Comparison of ENCODE assay signal across 11 cellular contexts in the genomic region with DNA sequence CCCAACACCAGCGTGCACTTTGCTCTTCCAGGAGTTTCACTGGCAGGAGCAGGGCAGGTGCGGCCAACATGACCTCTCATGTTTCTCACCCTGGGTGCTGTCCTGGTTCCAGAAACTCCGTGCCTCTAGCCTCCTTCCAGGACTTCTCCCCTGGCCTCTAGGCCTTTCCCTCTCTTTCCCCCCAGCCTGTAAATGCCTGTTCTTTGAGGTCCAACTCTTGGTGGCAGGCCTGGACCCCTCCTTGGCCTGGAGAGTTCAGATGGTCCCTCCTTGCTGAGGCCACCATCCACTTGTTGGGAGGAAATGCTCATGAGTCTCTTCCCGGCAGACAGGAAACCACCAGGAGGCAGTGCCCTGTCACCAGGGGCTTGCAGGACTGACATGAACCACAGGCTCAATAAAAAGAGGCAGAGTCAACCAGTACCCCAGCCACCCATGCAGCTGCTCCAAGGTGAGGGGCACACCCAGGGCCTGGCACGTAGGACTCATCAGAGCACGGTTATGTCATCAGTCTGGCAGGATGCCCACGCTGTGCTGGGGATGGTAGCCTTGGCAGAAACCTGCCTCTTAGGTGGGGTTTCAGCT. TPM values are rescaled to one million over a fixed set of nuclear protein-coding genes. Genes with fewer than 3 reads are reported as not detected.
DNase-seq lines count a peak whose midpoint lies in the region; ATAC-seq, FAIRE-seq and TF ChIP-seq lines count a peak whose summit lies in the region.
"Had no signal": no experiment of that assay in that cellular context is flagged by ENCODE, and none has a peak within 500 bp of the region (broad histone marks: within the 10 kb centered on the region; RNA-seq: fewer than 3 reads in every experiment).

No MANE protein-coding gene starts in this region.

- H3K36me3 ChIP-seq in kidney (ENCODE audit: control insufficient read depth in 1 of 2, insufficient read depth in 2 of 2, low read length in 2 of 2) (no peaks in the 10 kb centered on the region), BE2C (no peaks in the 10 kb centered on the region)

- H3K9me3 ChIP-seq in kidney (ENCODE audit: control insufficient read depth in 1 of 2, low read length in 2 of 2) (no peaks in the 10 kb centered on the region), BE2C (no peaks in the 10 kb centered on the region)

- H3K27me3 ChIP-seq in BE2C, result no peaks in the 10 kb centered on the region

- no peak for ATAC-seq in GM18502 (IDR thresholded peaks at IDR 0.05; ENCODE audit: poor library complexity, unreplicated experiment)

- peak; percentile 28 for TF ChIP-seq CTCF in 22Rv1 (IDR thresholded peaks at IDR 0.05)
- TF ChIP-seq CTCF in kidney (IDR thresholded peaks at IDR 0.05; ENCODE audit: borderline replicate concordance, extremely low read depth, insufficient read depth), result no peak
- no peak for TF ChIP-seq CTCF in BE2C (IDR thresholded peaks at IDR 0.05; ENCODE audit: low read depth, low read length)

- H3K4me3 ChIP-seq in kidney (ENCODE audit: low read length in 2 of 2) (no peak overlapping the region), BE2C (ENCODE audit: low read depth, low read length) (no peak overlapping the region)

- peaks cover 58% of the 10 kb centered on the region for H3K27me3 Mint-ChIP-seq in activated T-helper 2 cell treated with anti-CD3 and anti-CD28 coated beads, Interferon-gamma antibody, Interleukin-2, Interleukin-4, amounts not matched to agents 10 μg/mL and 5 μg/mL and 100 μg/mL, durations not matched to agents 14 hours and 24 hours and 36 hours (ENCODE audit: low read depth)

- H3K9me3 Mint-ChIP-seq in activated T-helper 2 cell treated with anti-CD3 and anti-CD28 coated beads, Interferon-gamma antibody, Interleukin-2, Interleukin-4, amounts not matched to agents 10 μg/mL and 5 μg/mL and 100 μg/mL, durations not matched to agents 14 hours and 24 hours and 36 hours, result peaks cover 5% of the 10 kb centered on the region
- H3K9me3 Mint-ChIP-seq: activated T-cell treated with anti-CD3 and anti-CD28 coated beads, Interleukin-2, amount 50 U/mL, for 4 hours had no signal

- no peak overlapping the region for H3K27ac Mint-ChIP-seq in activated T-helper 2 cell treated with anti-CD3 and anti-CD28 coated beads, Interferon-gamma antibody, Interleukin-2, Interleukin-4, amounts not matched to agents 10 μg/mL and 5 μg/mL and 100 μg/mL, durations not matched to agents 14 hours and 24 hours and 36 hours

- intact Hi-C loops in activated T-helper 2 cell treated with anti-CD3 and anti-CD28 coated beads, Interferon-gamma antibody, Interleukin-2, Interleukin-4, amounts not matched to agents 10 μg/mL and 5 μg/mL and 100 μg/mL, durations not matched to agents 14 hours and 24 hours and 36 hours (cut with micrococcal nuclease), result loop anchor here (1.0 kb wide), 1 partner anchor 43 kb away; no protein-coding TSS in a partner anchor
- intact Hi-C loops in kidney (cut with DNase I), result no loop called here

- H3K4me3 Mint-ChIP-seq in activated T-helper 2 cell treated with anti-CD3 and anti-CD28 coated beads, Interferon-gamma antibody, Interleukin-2, Interleukin-4, amounts not matched to agents 10 μg/mL and 5 μg/mL and 100 μg/mL, durations not matched to agents 14 hours and 24 hours and 36 hours (ENCODE audit: low read depth), result peak overlapping the region; percentile 32
- H3K4me3 Mint-ChIP-seq: activated T-cell treated with anti-CD3 and anti-CD28 coated beads, Interleukin-2, amount 50 U/mL, for 4 hours had no signal

- H3K4me1 ChIP-seq in kidney (ENCODE audit: control insufficient read depth in 1 of 2, insufficient read depth in 1 of 2, low read depth in 1 of 2, low read length in 2 of 2) (peaks cover 0 to 9% of the 10 kb centered on the region in 2 donors), BE2C (no peaks in the 10 kb centered on the region)

- no peaks in the 10 kb centered on the region for H3K36me3 Mint-ChIP-seq in activated T-helper 2 cell treated with anti-CD3 and anti-CD28 coated beads, Interferon-gamma antibody, Interleukin-2, Interleukin-4, amounts not matched to agents 10 μg/mL and 5 μg/mL and 100 μg/mL, durations not matched to agents 14 hours and 24 hours and 36 hours (ENCODE audit: low read depth)

- H3K4me1 Mint-ChIP-seq in activated T-helper 2 cell treated with anti-CD3 and anti-CD28 coated beads, Interferon-gamma antibody, Interleukin-2, Interleukin-4, amounts not matched to agents 10 μg/mL and 5 μg/mL and 100 μg/mL, durations not matched to agents 14 hours and 24 hours and 36 hours (ENCODE audit: low read depth), result peaks cover 19% of the 10 kb centered on the region

- H3K27ac ChIP-seq in 22Rv1 (no peak overlapping the region), kidney (ENCODE audit: low read depth in 2 of 2, low read length in 2 of 2) (peak overlapping the region in 1 of 2 donors; percentile 29)

- no peak for FAIRE-seq in kidney (lab: Jason Lieb, UNC)
- FAIRE-seq: H1 had no signal

- no peak overlapping the region for H3K9ac ChIP-seq in kidney (ENCODE audit: low read length in 2 of 2)

- peak; percentile 47 for DNase-seq in HK-2 (ENCODE audit: unreplicated experiment)
- no peak for DNase-seq in activated T-helper 2 cell treated with anti-CD3 and anti-CD28 coated beads, Interferon-gamma antibody, Interleukin-2, Interleukin-4, amounts not matched to agents 10 μg/mL and 5 μg/mL and 100 μg/mL, durations not matched to agents 14 hours and 24 hours and 36 hours (ENCODE audit: low spot score)
- DNase-seq in kidney, result peak; percentile 75
- DNase-seq in NK-92 treated with Interleukin-12 subunit alpha and Interleukin-12 subunit beta, amount 100 ng/mL, for 24 hours (lab: John Stamatoyannopoulos, UW), result no peak
- DNase-seq in BE2C, result no peak
- DNase-seq in cerebellar nuclear complex (lab: John Stamatoyannopoulos, UW), result no peak
- DNase-seq: activated T-cell treated with anti-CD3 and anti-CD28 coated beads, Interleukin-2, amount 50 U/mL, for 4 hours; NCI-H82 had no signal

RNA-seq across cellular contexts. Expression of gene MALL, which starts 1.5 kb away (rescaled TPM):
- 2.0 and 2.3 TPM in 2 replicates for total RNA-seq in activated T-helper 2 cell treated with anti-CD3 and anti-CD28 coated beads, Interferon-gamma antibody, Interleukin-2, Interleukin-4, amounts not matched to agents 10 μg/mL and 5 μg/mL and 100 μg/mL, durations not matched to agents 14 hours and 24 hours and 36 hours
- 26.2 TPM for total RNA-seq in kidney
- polyA plus RNA-seq in kidney (ENCODE audit: insufficient read depth, low read depth, low replicate concordance), result 9.7 TPM
- not detected for polyA plus RNA-seq in BE2C (2012; ENCODE audit: insufficient read depth, insufficient read length, low read depth)

Comparison
In these comparisons a context has a peak if more than half of its experiments do, and no peak if none do; other contexts are left out.
1. DNase-seq: peak in HK-2 (single experiment) and kidney (single experiment); none in activated T-helper 2 cell treated with anti-CD3 and anti-CD28 coated beads, Interferon-gamma antibody, Interleukin-2, Interleukin-4, amounts not matched to agents 10 μg/mL and 5 μg/mL and 100 μg/mL, durations not matched to agents 14 hours and 24 hours and 36 hours (single experiment), NK-92 treated with Interleukin-12 subunit alpha and Interleukin-12 subunit beta, amount 100 ng/mL, for 24 hours (single experiment), BE2C (single experiment) and cerebellar nuclear complex (0 of 2).